In the genomic region with DNA sequence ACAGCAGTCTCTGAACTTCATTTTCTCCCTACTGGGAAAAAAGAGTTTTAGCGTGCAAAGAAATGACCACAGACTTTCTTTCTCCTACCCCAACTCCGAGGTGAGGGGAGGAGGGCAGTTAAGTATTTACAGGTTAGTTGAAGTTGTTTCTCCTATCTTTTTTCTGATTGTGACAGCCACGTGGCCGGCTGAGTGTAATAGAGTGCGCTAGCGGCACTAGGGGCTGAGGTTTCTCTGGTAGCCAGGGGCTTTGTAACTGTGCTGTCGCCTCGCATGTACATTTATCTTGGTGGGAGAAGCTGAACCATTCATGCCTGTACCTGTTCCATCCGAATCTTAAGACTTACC, we compare ENCODE assay signal across 1 cellular context.
TF ChIP-seq lines count a peak whose summit lies in the region.

No MANE protein-coding gene starts in this region.

TF ChIP-seq in HepG2, 621 proteins besides CTCF, POLR2A, EP300 and RAD21 (continued from another document and continues in another):
- TF ChIP-seq ZNF362 (CRISPR knock-in tag; IDR thresholded peaks at IDR 0.05; ENCODE audit: borderline replicate concordance) = no peak
- TF ChIP-seq RCOR2 (CRISPR knock-in tag; IDR thresholded peaks at IDR 0.05) = no peak
- no peak for TF ChIP-seq GZF1 (CRISPR knock-in tag; IDR thresholded peaks at IDR 0.05)
- no peak for TF ChIP-seq ELF4 (CRISPR knock-in tag; IDR thresholded peaks at IDR 0.05; ENCODE audit: borderline replicate concordance)
- TF ChIP-seq, protein P1, sequence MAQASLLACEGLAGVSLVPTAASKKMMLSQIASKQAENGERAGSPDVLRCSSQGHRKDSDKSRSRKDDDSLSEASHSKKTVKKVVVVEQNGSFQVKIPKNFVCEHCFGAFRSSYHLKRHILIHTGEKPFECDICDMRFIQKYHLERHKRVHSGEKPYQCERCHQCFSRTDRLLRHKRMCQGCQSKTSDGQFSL (CRISPR knock-in tag; IDR thresholded peaks at IDR 0.05) = peak; percentile 5; the same call in 1 of the 2 replicates
- TF ChIP-seq ZSCAN22 (CRISPR knock-in tag; IDR thresholded peaks at IDR 0.05) = no peak
- TF ChIP-seq, protein P2, sequence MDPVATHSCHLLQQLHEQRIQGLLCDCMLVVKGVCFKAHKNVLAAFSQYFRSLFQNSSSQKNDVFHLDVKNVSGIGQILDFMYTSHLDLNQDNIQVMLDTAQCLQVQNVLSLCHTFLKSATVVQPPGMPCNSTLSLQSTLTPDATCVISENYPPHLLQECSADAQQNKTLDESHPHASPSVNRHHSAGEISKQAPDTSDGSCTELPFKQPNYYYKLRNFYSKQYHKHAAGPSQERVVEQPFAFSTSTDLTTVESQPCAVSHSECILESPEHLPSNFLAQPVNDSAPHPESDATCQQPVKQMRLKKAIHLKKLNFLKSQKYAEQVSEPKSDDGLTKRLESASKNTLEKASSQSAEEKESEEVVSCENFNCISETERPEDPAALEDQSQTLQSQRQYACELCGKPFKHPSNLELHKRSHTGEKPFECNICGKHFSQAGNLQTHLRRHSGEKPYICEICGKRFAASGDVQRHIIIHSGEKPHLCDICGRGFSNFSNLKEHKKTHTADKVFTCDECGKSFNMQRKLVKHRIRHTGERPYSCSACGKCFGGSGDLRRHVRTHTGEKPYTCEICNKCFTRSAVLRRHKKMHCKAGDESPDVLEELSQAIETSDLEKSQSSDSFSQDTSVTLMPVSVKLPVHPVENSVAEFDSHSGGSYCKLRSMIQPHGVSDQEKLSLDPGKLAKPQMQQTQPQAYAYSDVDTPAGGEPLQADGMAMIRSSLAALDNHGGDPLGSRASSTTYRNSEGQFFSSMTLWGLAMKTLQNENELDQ (CRISPR knock-in tag; IDR thresholded peaks at IDR 0.05; ENCODE audit: borderline replicate concordance) = no peak
- TF ChIP-seq, protein P3, sequence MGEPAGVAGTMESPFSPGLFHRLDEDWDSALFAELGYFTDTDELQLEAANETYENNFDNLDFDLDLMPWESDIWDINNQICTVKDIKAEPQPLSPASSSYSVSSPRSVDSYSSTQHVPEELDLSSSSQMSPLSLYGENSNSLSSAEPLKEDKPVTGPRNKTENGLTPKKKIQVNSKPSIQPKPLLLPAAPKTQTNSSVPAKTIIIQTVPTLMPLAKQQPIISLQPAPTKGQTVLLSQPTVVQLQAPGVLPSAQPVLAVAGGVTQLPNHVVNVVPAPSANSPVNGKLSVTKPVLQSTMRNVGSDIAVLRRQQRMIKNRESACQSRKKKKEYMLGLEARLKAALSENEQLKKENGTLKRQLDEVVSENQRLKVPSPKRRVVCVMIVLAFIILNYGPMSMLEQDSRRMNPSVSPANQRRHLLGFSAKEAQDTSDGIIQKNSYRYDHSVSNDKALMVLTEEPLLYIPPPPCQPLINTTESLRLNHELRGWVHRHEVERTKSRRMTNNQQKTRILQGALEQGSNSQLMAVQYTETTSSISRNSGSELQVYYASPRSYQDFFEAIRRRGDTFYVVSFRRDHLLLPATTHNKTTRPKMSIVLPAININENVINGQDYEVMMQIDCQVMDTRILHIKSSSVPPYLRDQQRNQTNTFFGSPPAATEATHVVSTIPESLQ (CRISPR knock-in tag; conservative IDR thresholded peaks at IDR 0.05) = no peak
- no peak for TF ChIP-seq BRD4 (CRISPR knock-in tag; IDR thresholded peaks at IDR 0.05)
- TF ChIP-seq AHDC1 (CRISPR knock-in tag; IDR thresholded peaks at IDR 0.05; ENCODE audit: borderline replicate concordance) = no peak
- TF ChIP-seq PRDM15 (CRISPR knock-in tag; IDR thresholded peaks at IDR 0.05) = no peak
- no peak for TF ChIP-seq ZIK1 (CRISPR knock-in tag; IDR thresholded peaks at IDR 0.05; ENCODE audit: borderline replicate concordance, low read depth)
- TF ChIP-seq KLF11 (CRISPR knock-in tag; IDR thresholded peaks at IDR 0.05) = no peak
- TF ChIP-seq, protein P4, sequence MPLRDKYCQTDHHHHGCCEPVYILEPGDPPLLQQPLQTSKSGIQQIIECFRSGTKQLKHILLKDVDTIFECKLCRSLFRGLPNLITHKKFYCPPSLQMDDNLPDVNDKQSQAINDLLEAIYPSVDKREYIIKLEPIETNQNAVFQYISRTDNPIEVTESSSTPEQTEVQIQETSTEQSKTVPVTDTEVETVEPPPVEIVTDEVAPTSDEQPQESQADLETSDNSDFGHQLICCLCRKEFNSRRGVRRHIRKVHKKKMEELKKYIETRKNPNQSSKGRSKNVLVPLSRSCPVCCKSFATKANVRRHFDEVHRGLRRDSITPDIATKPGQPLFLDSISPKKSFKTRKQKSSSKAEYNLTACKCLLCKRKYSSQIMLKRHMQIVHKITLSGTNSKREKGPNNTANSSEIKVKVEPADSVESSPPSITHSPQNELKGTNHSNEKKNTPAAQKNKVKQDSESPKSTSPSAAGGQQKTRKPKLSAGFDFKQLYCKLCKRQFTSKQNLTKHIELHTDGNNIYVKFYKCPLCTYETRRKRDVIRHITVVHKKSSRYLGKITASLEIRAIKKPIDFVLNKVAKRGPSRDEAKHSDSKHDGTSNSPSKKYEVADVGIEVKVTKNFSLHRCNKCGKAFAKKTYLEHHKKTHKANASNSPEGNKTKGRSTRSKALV (CRISPR knock-in tag; IDR thresholded peaks at IDR 0.05) = peak; percentile 24; the same call in 1 of the 2 replicates
- TF ChIP-seq KDM1A (CRISPR knock-in tag; IDR thresholded peaks at IDR 0.05) = no peak
- 0 out of 2 replicates have a peak, but pooled peaks have one; percentile 10 for TF ChIP-seq ZNF331 (CRISPR knock-in tag; IDR thresholded peaks at IDR 0.05)
- TF ChIP-seq ZFP90 (CRISPR knock-in tag; IDR thresholded peaks at IDR 0.05; ENCODE audit: borderline replicate concordance) = no peak
- TF ChIP-seq ZUFSP (CRISPR knock-in tag; IDR thresholded peaks at IDR 0.05; ENCODE audit: borderline replicate concordance) = no peak
- no peak for TF ChIP-seq ATAD3A (CRISPR knock-in tag; IDR thresholded peaks at IDR 0.05)
- no peak for TF ChIP-seq ZSCAN25 (CRISPR knock-in tag; IDR thresholded peaks at IDR 0.05)
- TF ChIP-seq, protein P5, sequence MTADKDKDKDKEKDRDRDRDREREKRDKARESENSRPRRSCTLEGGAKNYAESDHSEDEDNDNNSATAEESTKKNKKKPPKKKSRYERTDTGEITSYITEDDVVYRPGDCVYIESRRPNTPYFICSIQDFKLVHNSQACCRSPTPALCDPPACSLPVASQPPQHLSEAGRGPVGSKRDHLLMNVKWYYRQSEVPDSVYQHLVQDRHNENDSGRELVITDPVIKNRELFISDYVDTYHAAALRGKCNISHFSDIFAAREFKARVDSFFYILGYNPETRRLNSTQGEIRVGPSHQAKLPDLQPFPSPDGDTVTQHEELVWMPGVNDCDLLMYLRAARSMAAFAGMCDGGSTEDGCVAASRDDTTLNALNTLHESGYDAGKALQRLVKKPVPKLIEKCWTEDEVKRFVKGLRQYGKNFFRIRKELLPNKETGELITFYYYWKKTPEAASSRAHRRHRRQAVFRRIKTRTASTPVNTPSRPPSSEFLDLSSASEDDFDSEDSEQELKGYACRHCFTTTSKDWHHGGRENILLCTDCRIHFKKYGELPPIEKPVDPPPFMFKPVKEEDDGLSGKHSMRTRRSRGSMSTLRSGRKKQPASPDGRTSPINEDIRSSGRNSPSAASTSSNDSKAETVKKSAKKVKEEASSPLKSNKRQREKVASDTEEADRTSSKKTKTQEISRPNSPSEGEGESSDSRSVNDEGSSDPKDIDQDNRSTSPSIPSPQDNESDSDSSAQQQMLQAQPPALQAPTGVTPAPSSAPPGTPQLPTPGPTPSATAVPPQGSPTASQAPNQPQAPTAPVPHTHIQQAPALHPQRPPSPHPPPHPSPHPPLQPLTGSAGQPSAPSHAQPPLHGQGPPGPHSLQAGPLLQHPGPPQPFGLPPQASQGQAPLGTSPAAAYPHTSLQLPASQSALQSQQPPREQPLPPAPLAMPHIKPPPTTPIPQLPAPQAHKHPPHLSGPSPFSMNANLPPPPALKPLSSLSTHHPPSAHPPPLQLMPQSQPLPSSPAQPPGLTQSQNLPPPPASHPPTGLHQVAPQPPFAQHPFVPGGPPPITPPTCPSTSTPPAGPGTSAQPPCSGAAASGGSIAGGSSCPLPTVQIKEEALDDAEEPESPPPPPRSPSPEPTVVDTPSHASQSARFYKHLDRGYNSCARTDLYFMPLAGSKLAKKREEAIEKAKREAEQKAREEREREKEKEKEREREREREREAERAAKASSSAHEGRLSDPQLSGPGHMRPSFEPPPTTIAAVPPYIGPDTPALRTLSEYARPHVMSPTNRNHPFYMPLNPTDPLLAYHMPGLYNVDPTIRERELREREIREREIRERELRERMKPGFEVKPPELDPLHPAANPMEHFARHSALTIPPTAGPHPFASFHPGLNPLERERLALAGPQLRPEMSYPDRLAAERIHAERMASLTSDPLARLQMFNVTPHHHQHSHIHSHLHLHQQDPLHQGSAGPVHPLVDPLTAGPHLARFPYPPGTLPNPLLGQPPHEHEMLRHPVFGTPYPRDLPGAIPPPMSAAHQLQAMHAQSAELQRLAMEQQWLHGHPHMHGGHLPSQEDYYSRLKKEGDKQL (CRISPR knock-in tag; IDR thresholded peaks at IDR 0.05; ENCODE audit: low read depth) = no peak
- no peak for TF ChIP-seq ZC3H13 (CRISPR knock-in tag; IDR thresholded peaks at IDR 0.05)
- TF ChIP-seq JUNB (CRISPR knock-in tag; IDR thresholded peaks at IDR 0.05; ENCODE audit: borderline replicate concordance) = no peak
- TF ChIP-seq KDM5A (IDR thresholded peaks at IDR 0.05; ENCODE audit: borderline replicate concordance, low read length) = 0 out of 2 replicates have a peak, but pooled peaks have one; percentile 41
- TF ChIP-seq ZNF589 (CRISPR knock-in tag; conservative IDR thresholded peaks at IDR 0.05) = no peak
- TF ChIP-seq KLF16 (CRISPR knock-in tag; IDR thresholded peaks at IDR 0.05) = 0 out of 4 replicates have a peak, but pooled peaks of 1 of the 2 experiments have one; percentile 30
